8 cellular contexts compared by ENCODE assay signal in the genomic region with DNA sequence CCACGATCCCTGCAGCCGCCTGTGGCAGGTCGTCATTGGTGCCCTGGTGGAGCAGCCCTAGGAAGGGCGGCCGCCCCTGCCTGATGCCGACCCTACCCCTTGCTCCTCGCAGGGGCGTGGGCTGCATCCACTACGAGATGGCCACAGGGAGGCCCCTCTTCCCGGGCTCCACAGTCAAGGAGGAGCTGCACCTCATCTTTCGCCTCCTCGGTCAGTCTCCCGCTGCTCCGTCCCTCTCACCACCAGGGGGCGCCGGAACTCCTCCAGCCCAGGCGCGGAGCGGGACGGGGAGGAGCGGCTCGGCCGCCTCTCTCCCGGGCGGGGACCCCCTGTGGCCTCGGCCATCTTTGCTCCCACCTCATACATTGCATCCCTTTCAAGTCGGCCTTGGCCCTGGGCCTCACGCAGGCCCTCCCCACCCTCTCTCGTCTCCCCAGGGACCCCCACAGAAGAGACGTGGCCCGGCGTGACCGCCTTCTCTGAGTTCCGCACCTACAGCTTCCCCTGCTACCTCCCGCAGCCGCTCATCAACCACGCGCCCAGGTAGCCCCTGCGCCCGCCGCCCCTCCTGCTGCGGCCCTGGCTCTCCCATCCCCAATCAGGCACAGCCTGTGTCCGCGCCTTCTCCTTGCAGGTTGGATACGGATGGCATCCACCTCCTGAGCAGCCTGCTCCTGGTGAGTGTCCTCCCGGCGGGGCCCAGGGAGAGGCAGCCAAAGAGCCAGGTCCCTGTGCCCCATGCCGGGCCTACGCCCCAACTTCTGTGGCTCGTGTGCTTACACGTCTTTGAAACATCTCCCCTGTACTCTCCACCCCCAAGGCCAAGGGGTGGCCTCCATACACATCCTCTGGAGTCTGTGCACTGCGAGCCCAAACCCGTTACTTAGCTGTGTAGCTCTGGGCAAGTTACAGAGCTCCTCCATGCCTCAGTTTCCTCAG. TPM values are rescaled to one million over a fixed set of nuclear protein-coding genes. Genes with fewer than 3 reads are reported as not detected.
A peak's percentile ranks its signal among the peaks of the same experiment; 100 is the strongest.
DNase-seq lines count a peak whose midpoint lies in the region; ATAC-seq, FAIRE-seq and TF ChIP-seq lines count a peak whose summit lies in the region.

No MANE protein-coding gene starts in this region.

- H3K9me3 ChIP-seq in CD4-positive, alpha-beta memory T cell (ENCODE audit: control insufficient read depth in 1 of 2, low read length in 2 of 2): no peaks in the 10 kb centered on the region
- no peaks in the 10 kb centered on the region for H3K9me3 ChIP-seq in lower lobe of right lung

- no peaks in the 10 kb centered on the region for H3K27me3 ChIP-seq in CD4-positive, alpha-beta memory T cell (ENCODE audit: insufficient read depth, low read length)
- no peaks in the 10 kb centered on the region for H3K27me3 ChIP-seq in lower lobe of right lung (ENCODE audit: low read depth)

- intact Hi-C loops in CD4-positive, alpha-beta memory T cell (cut with micrococcal nuclease): loop anchor here (1.0 to 2.0 kb wide), 3 partner anchors 103 to 448 kb away; a partner anchor contains a TSS
- intact Hi-C loops in lower lobe of right lung (cut with DNase I): no loop called here

- no peak for TF ChIP-seq POLR2A in H54 (IDR thresholded peaks at IDR 0.05; ENCODE audit: low read depth, low read length)

- DNase-seq in CD4-positive, alpha-beta memory T cell: peak; percentile 66 to 76 (median 69)
- peak; percentile 75 for DNase-seq in H54 (ENCODE audit: insufficient read length, low spot score)
- DNase-seq in NCI-H460 (ENCODE audit: extremely low read depth, low read depth): peak; percentile 68
- peak; percentile 75 to 80 for DNase-seq in activated CD4-positive, alpha-beta T cell treated with anti-CD3 and anti-CD28 coated beads, Interleukin-2, amount 50 U/mL, for 4 hours
- DNase-seq in dermis blood vessel endothelial cell: peak; percentile 87
- peak; percentile 84 for DNase-seq in lower lobe of right lung
- DNase-seq in stimulated activated CD4-positive, alpha-beta T cell treated with anti-CD3 and anti-CD28 coated beads, TNF-alpha, amount 100 ng/mL, for 48 hours (ENCODE audit: low read depth in 3 of 3): peak; percentile 61 to 83 (median 82)

- FAIRE-seq in H54 (lab: Jason Lieb, UNC): no peak

- CTCF ChIA-PET in CD4-positive, alpha-beta memory T cell (lab: Charles Lee; ENCODE audit: partially characterized antibody): interaction anchor here (0.9 to 4.4 kb wide), 15 partner anchors 8 to 194 kb away, joined by 3 to 83 read pairs (median 5); a partner anchor contains a TSS

- TF ChIP-seq CTCF in lower lobe of right lung (IDR thresholded peaks at IDR 0.05): peak; percentile 97

- peak overlapping the region in 1 of 7 donors; percentile 73 for H3K27ac Mint-ChIP-seq in CD4-positive, alpha-beta memory T cell

- ATAC-seq in lower lobe of right lung: peak; percentile 81 to 84
- ATAC-seq in HG03108 (IDR thresholded peaks at IDR 0.05; ENCODE audit: unreplicated experiment): no peak

- H3K4me3 Mint-ChIP-seq in CD4-positive, alpha-beta memory T cell: peak overlapping the region in 5 of 8 donors; percentile 26 to 73 (median 39)

- no peaks in the 10 kb centered on the region for H3K4me1 ChIP-seq in CD4-positive, alpha-beta memory T cell (ENCODE audit: insufficient read depth, low read length)
- H3K4me1 ChIP-seq in lower lobe of right lung: peaks cover 10% of the 10 kb centered on the region

- H3K36me3 ChIP-seq in CD4-positive, alpha-beta memory T cell (ENCODE audit: insufficient read depth, low read length): no peaks in the 10 kb centered on the region
- peaks cover 31% of the 10 kb centered on the region for H3K36me3 ChIP-seq in lower lobe of right lung

- no peaks in the 10 kb centered on the region for H3K9me3 Mint-ChIP-seq in CD4-positive, alpha-beta memory T cell

- peaks cover 0 to 5% (median 4%) of the 10 kb centered on the region in 4 donors for H3K4me1 Mint-ChIP-seq in CD4-positive, alpha-beta memory T cell

- no peaks in the 10 kb centered on the region for H3K36me3 Mint-ChIP-seq in CD4-positive, alpha-beta memory T cell

- no peak overlapping the region for H3K4me3 ChIP-seq in CD4-positive, alpha-beta memory T cell (ENCODE audit: low read length in 2 of 2)
- H3K4me3 ChIP-seq in lower lobe of right lung: peak overlapping the region; percentile 42

- H3K27ac ChIP-seq in CD4-positive, alpha-beta memory T cell (ENCODE audit: low read depth, low read length): no peak overlapping the region
- H3K27ac ChIP-seq in lower lobe of right lung: no peak overlapping the region

- H3K27me3 Mint-ChIP-seq in CD4-positive, alpha-beta memory T cell: peaks cover 3 to 4% of the 10 kb centered on the region in 2 donors

- POLR2A ChIA-PET in CD4-positive, alpha-beta memory T cell (lab: Charles Lee; ENCODE audit: partially characterized antibody): interaction anchor here (1.4 kb wide), 1 partner anchor 102 kb away, joined by 8 read pairs; a partner anchor contains a TSS

RNA-seq across cellular contexts. Expression of a gene that starts 24.7 kb away (rescaled TPM):
- total RNA-seq in CD4-positive, alpha-beta memory T cell: 1 to 10 TPM in 1 of 2 experiments, under 1 TPM in 1; 0.78 to 1.3 TPM
- polyA plus RNA-seq in CD4-positive, alpha-beta memory T cell: under 1 TPM; 0.25 to 0.76 TPM
- total RNA-seq in NCI-H460 (2014; rRNA removed; shearing (Covaris generic)): 0.06 and 0.27 TPM in 2 replicates
- polyA plus RNA-seq in NCI-H460 (2014; cell fraction: nucleus; rRNA removed): 0.56 and 0.84 TPM in 2 replicates
- total RNA-seq in dermis blood vessel endothelial cell (0.65 and 1.7 TPM in 2 replicates), lower lobe of right lung (36.6 TPM)

Comparison
In these comparisons a context has a peak if more than half of its experiments do, and no peak if none do; other contexts are left out.
1. RNA of a gene that starts 24.7 kb away (total RNA-seq): 36.6 TPM in lower lobe of right lung (single experiment); 0.65 to 1.7 TPM in dermis blood vessel endothelial cell, 0.78 to 1.3 TPM in CD4-positive, alpha-beta memory T cell and 0.06 to 0.27 TPM in NCI-H460; every median in the first group is over 10 times any median in the second.
2. Peak in every context shown above with its lines, with median percentiles within 50 percentile points of each other: DNase-seq.